Comparison of ENCODE assay signal across 2 cellular contexts in genomic region chr17:1673041-1673790, GRCh38.
TF ChIP-seq lines count a peak whose summit lies in the region.

No MANE protein-coding gene starts in this region.

TF ChIP-seq in IMR-90, 13 proteins besides CTCF, POLR2A, EP300 and RAD21:
- TF ChIP-seq CHD1 (IDR thresholded peaks at IDR 0.05; ENCODE audit: low read depth, low read length): no peak

TF ChIP-seq in GM12891, 5 proteins besides CTCF, POLR2A, EP300 and RAD21:
- TF ChIP-seq POLR2AphosphoS5 (IDR thresholded peaks at IDR 0.05; ENCODE audit: low read depth, low read length) (no peak), TAF1 (IDR thresholded peaks at IDR 0.05; ENCODE audit: low read depth, low read length) (no peak), POU2F2 (IDR thresholded peaks at IDR 0.05; ENCODE audit: low read depth, low read length) (no peak), SPI1 (IDR thresholded peaks at IDR 0.05; ENCODE audit: low read depth, low read length) (no peak), PAX5 (IDR thresholded peaks at IDR 0.05; ENCODE audit: insufficient read depth, low read length, severe bottlenecking) (no peak)
TF ChIP-seq in GM12891: peak in this region for 0.
